In genomic region chr15:66570842-66571241, GRCh38 we compare ENCODE assay signal across 29 cellular contexts. TPM values are rescaled to one million over a fixed set of nuclear protein-coding genes. Genes with fewer than 3 reads are reported as not detected.
"Had no signal": no experiment of that assay in that cellular context is flagged by ENCODE, and none has a peak within 500 bp of the region (broad histone marks: within the 10 kb centered on the region; RNA-seq: fewer than 3 reads in every experiment).

No MANE protein-coding gene starts in this region.

- H3K9me3 ChIP-seq: Peyer's patch, SJCRH30, SK-N-SH had no signal

- H3K27me3 ChIP-seq: brain microvascular endothelial cell, cardiac muscle cell, Peyer's patch, SJCRH30 had no signal

- DNase-seq: activated CD4-positive, alpha-beta T cell treated with anti-CD3 and anti-CD28 coated beads for 4 hours; activated CD8-positive, alpha-beta T cell treated with anti-CD3 and anti-CD28 coated beads for 36 hours; activated gamma-delta T cell; activated naive CD4-positive, alpha-beta T cell treated with anti-CD3 and anti-CD28 coated beads, Interleukin-2, amount 10 ng/mL, durations not matched to agents 7 days and 5 days; activated naive CD8-positive, alpha-beta T cell treated with anti-CD3 and anti-CD28 coated beads for 36 hours; activated T-cell treated with anti-CD3 and anti-CD28 coated beads for 4 hours; activated T-cell treated with anti-CD3 and anti-CD28 coated beads, Interleukin-2, amount 50 U/mL, for 48 hours; brain microvascular endothelial cell; KG1; NCI-H1048; NCI-H146; NCI-H187 treated with DMSO at 0.1 percent for 48 hours; NCI-H2081 treated with DMSO at 0.1 percent for 48 hours; NCI-H2227 treated with DMSO at 0.1 percent for 48 hours; NCI-H446 treated with DMSO at 0.1 percent for 48 hours; NCI-H524 treated with DMSO at 0.1 percent for 48 hours; NCI-H748 treated with DMSO at 0.1 percent for 48 hours; Right ventricle myocardium superior; SJCRH30; SK-N-SH; T-helper 1 cell had no signal

- H3K4me1 ChIP-seq: Peyer's patch had no signal

- H3K36me3 ChIP-seq: brain microvascular endothelial cell, cardiac muscle cell, Peyer's patch, SJCRH30 had no signal

- H3K27ac ChIP-seq: brain microvascular endothelial cell, cardiac muscle cell, Peyer's patch, RWPE1, SJCRH30 had no signal

- H3K4me3 ChIP-seq: cardiac muscle cell, Peyer's patch, SJCRH30 had no signal

- ATAC-seq: activated CD4-positive, CD25-positive, alpha-beta regulatory T cell treated with anti-CD3 and anti-CD28 coated beads, Interleukin-2, amount 50 U/mL, for 24 hours; activated CD8-positive, alpha-beta T cell treated with anti-CD3 and anti-CD28 coated beads for 36 hours; activated T-helper 17 cell treated with anti-CD3 and anti-CD28 coated beads, Interleukin-2, amount 50 U/mL, for 72 hours had no signal

RNA-seq across cellular contexts. Expression of gene LCTL, which starts 5.0 kb away (rescaled TPM):
- total RNA-seq: activated CD8-positive, alpha-beta T cell treated with anti-CD3 and anti-CD28 coated beads for 36 hours; activated naive CD8-positive, alpha-beta T cell treated with anti-CD3 and anti-CD28 coated beads for 36 hours; activated T-helper 17 cell treated with anti-CD3 and anti-CD28 coated beads, Interleukin-2, amount 50 U/mL, for 72 hours; Peyer's patch; Right ventricle myocardium superior; T-helper 2 cell treated with Interferon-gamma antibody and Interleukin-4, amounts not matched to agents 100 ng/mL and 5 ng/mL, for 36 hours had no signal
- polyA plus RNA-seq: adipose tissue, IgD-negative memory B cell had no signal
